21 cellular contexts compared by ENCODE assay signal in the genomic region with DNA sequence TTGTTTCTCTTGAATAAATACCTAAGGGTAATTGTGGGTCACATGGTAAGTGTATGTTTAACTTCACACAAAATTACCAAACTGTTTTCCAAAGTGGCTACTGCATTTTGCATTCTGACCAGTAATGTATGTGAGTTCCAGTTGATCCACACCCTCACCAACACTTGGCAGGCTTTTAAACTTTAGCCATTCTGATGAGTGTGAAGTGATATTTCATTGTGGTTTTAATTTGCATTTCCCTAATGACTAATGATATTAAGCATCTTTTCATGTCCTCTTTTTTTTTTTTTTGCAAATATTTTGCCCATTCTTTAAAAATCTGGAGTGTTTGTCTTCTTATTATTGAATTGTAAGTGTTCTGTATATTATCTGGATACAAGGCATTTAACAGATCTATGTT. TPM values are rescaled to one million over a fixed set of nuclear protein-coding genes. Genes with fewer than 3 reads are reported as not detected.
DNase-seq lines count a peak whose midpoint lies in the region; ATAC-seq and TF ChIP-seq lines count a peak whose summit lies in the region.
"Had no signal": no experiment of that assay in that cellular context is flagged by ENCODE, and none has a peak within 500 bp of the region (broad histone marks: within the 10 kb centered on the region; RNA-seq: fewer than 3 reads in every experiment).

No MANE protein-coding gene starts in this region.

- ATAC-seq in memory B cell (ENCODE audit: low read depth) = peak; percentile 50

- no peak for TF ChIP-seq CTCF in esophagus muscularis mucosa (IDR thresholded peaks at IDR 0.05)

- H3K9me3 Mint-ChIP-seq in activated CD4-positive, alpha-beta T cell treated with anti-CD3 and anti-CD28 coated beads, Interleukin-2, amount 10 ng/mL, durations not matched to agents 24 days and 14 days = no peaks in the 10 kb centered on the region
- peaks cover 3% of the 10 kb centered on the region for H3K9me3 Mint-ChIP-seq in memory B cell
- H3K9me3 Mint-ChIP-seq: CD4-positive, alpha-beta T cell; HFFc6 had no signal

- peak overlapping the region; percentile 32 for H3K4me2 ChIP-seq in Karpas-422 (ENCODE audit: low read depth, low read length, poor library complexity, severe bottlenecking)
- H3K4me2 ChIP-seq: BLaER1 treated with 17β-estradiol and CSF1 and Interleukin-3, amounts not matched to agents 10 nM and 100 nM had no signal

- H3K27me3 ChIP-seq in Karpas-422 (ENCODE audit: low read length) (no peaks in the 10 kb centered on the region), esophagus muscularis mucosa (no peaks in the 10 kb centered on the region)
- H3K27me3 ChIP-seq: BE2C; BLaER1 treated with 17β-estradiol and CSF1 and Interleukin-3, amounts not matched to agents 10 nM and 100 nM had no signal

- no peak for TF ChIP-seq POLR2A in esophagus muscularis mucosa (IDR thresholded peaks at IDR 0.05; ENCODE audit: low read depth)

- intact Hi-C loops in activated CD4-positive, alpha-beta T cell treated with anti-CD3 and anti-CD28 coated beads, Interleukin-2, amount 10 ng/mL, durations not matched to agents 24 days and 14 days (cut with micrococcal nuclease) = no loop called here
- intact Hi-C loops in esophagus muscularis mucosa (cut with DNase I) = no loop called here

- H3K27me3 Mint-ChIP-seq in activated CD4-positive, alpha-beta T cell treated with anti-CD3 and anti-CD28 coated beads, Interleukin-2, amount 10 ng/mL, durations not matched to agents 24 days and 14 days = no peaks in the 10 kb centered on the region
- no peaks in the 10 kb centered on the region for H3K27me3 Mint-ChIP-seq in memory B cell
- H3K27me3 Mint-ChIP-seq: CD4-positive, alpha-beta T cell had no signal

- H3K4me1 Mint-ChIP-seq in activated CD4-positive, alpha-beta T cell treated with anti-CD3 and anti-CD28 coated beads, Interleukin-2, amount 10 ng/mL, durations not matched to agents 24 days and 14 days = peaks cover 9% of the 10 kb centered on the region
- peaks cover 13% of the 10 kb centered on the region for H3K4me1 Mint-ChIP-seq in memory B cell
- H3K4me1 Mint-ChIP-seq: CD14-positive monocyte; CD8-positive, alpha-beta memory T cell had no signal

- no peaks in the 10 kb centered on the region for H3K79me2 ChIP-seq in Karpas-422 (ENCODE audit: low read length)

- TF ChIP-seq EP300 in esophagus muscularis mucosa (IDR thresholded peaks at IDR 0.05) = no peak

- H3K9me3 ChIP-seq in Karpas-422 (ENCODE audit: low read length) (peaks cover 5% of the 10 kb centered on the region), esophagus muscularis mucosa (peaks cover 0 to 9% (median 6%) of the 10 kb centered on the region in 4 donors)
- H3K9me3 ChIP-seq: BE2C, HAP-1 had no signal

- H3K9ac ChIP-seq in Karpas-422 (ENCODE audit: low read length) = no peak overlapping the region
- H3K9ac ChIP-seq: BLaER1 treated with 17β-estradiol and CSF1 and Interleukin-3, amounts not matched to agents 10 nM and 100 nM had no signal

- no peak overlapping the region for H3K27ac Mint-ChIP-seq in activated CD4-positive, alpha-beta T cell treated with anti-CD3 and anti-CD28 coated beads, Interleukin-2, amount 10 ng/mL, durations not matched to agents 24 days and 14 days
- H3K27ac Mint-ChIP-seq in memory B cell = no peak overlapping the region
- H3K27ac Mint-ChIP-seq: CD14-positive monocyte; CD4-positive, alpha-beta T cell; CD8-positive, alpha-beta memory T cell; HFFc6 had no signal

- no peaks in the 10 kb centered on the region for H4K20me1 ChIP-seq in Karpas-422 (ENCODE audit: insufficient read depth, low read depth, low read length)
- H4K20me1 ChIP-seq: BLaER1 treated with 17β-estradiol and CSF1 and Interleukin-3, amounts not matched to agents 10 nM and 100 nM had no signal

- no peaks in the 10 kb centered on the region for H3K36me3 Mint-ChIP-seq in activated CD4-positive, alpha-beta T cell treated with anti-CD3 and anti-CD28 coated beads, Interleukin-2, amount 10 ng/mL, durations not matched to agents 24 days and 14 days (ENCODE audit: low read depth)
- H3K36me3 Mint-ChIP-seq in memory B cell = no peaks in the 10 kb centered on the region
- H3K36me3 Mint-ChIP-seq: CD14-positive monocyte; CD8-positive, alpha-beta memory T cell had no signal

- H3K27ac ChIP-seq in Karpas-422 (ENCODE audit: low read length) = no peak overlapping the region
- H3K27ac ChIP-seq in esophagus muscularis mucosa (replicated peaks in 1 of 4) = no peak overlapping the region
- H3K27ac ChIP-seq: 22Rv1; BLaER1 treated with 17β-estradiol and CSF1 and Interleukin-3, amounts not matched to agents 10 nM and 100 nM had no signal

- H3K4me3 Mint-ChIP-seq in activated CD4-positive, alpha-beta T cell treated with anti-CD3 and anti-CD28 coated beads, Interleukin-2, amount 10 ng/mL, durations not matched to agents 24 days and 14 days = no peak overlapping the region
- H3K4me3 Mint-ChIP-seq in memory B cell = no peak overlapping the region
- H3K4me3 Mint-ChIP-seq: CD14-positive monocyte; CD4-positive, alpha-beta T cell; CD8-positive, alpha-beta memory T cell; HFFc6 had no signal

- H3K36me3 ChIP-seq in Karpas-422 (ENCODE audit: insufficient read depth, low read length) (no peaks in the 10 kb centered on the region), esophagus muscularis mucosa (no peaks in the 10 kb centered on the region)
- H3K36me3 ChIP-seq: BE2C; BLaER1 treated with 17β-estradiol and CSF1 and Interleukin-3, amounts not matched to agents 10 nM and 100 nM; HAP-1 had no signal

- no peak overlapping the region for H2AFZ ChIP-seq in Karpas-422 (ENCODE audit: low read length)

- peak; percentile 8 for DNase-seq in activated CD4-positive, alpha-beta T cell treated with anti-CD3 and anti-CD28 coated beads, Interleukin-2, amount 10 ng/mL, durations not matched to agents 24 days and 14 days
- no peak for DNase-seq in activated CD4-positive, alpha-beta T cell treated with anti-CD3 and anti-CD28 coated beads, Interleukin-2, amount 50 U/mL, for 48 hours
- DNase-seq in Karpas-422 = peak; percentile 62
- no peak for DNase-seq in memory B cell (ENCODE audit: low spot score in 2 of 2)
- DNase-seq in esophagus muscularis mucosa (ENCODE audit: extremely low spot score) = no peak
- DNase-seq in activated CD8-positive, alpha-beta memory T cell treated with anti-CD3 and anti-CD28 coated beads, Interleukin-2, amount 50 U/mL, for 4 hours = no peak
- no peak for DNase-seq in dermis blood vessel endothelial cell
- DNase-seq: AML-193; BE2C; CD4-positive, alpha-beta T cell; CD8-positive, alpha-beta memory T cell; DMS53; DMS79 treated with DMSO at 0.1 percent for 48 hours; GF-D8; GOT3; HFFc6 had no signal

- H3K4me1 ChIP-seq in Karpas-422 (ENCODE audit: low read length) (peaks cover 20% of the 10 kb centered on the region), esophagus muscularis mucosa (no peaks in the 10 kb centered on the region)
- H3K4me1 ChIP-seq: BE2C; BLaER1 treated with 17β-estradiol and CSF1 and Interleukin-3, amounts not matched to agents 10 nM and 100 nM; HAP-1 had no signal

- H3K9me2 ChIP-seq in Karpas-422 (replicated peaks; ENCODE audit: insufficient read depth, low read length) = no peaks in the 10 kb centered on the region

- H3K4me3 ChIP-seq in Karpas-422 (ENCODE audit: low read length) (0 out of 2 replicates have a peak overlapping the region, but pooled peaks have one; percentile 4), esophagus muscularis mucosa (no peak overlapping the region)
- H3K4me3 ChIP-seq: BLaER1 treated with 17β-estradiol and CSF1 and Interleukin-3, amounts not matched to agents 10 nM and 100 nM; HAP-1 had no signal

RNA-seq across cellular contexts. Expression of a gene that starts 53.5 kb away (rescaled TPM):
- 16.1 and 18.3 TPM in 2 replicates for total RNA-seq in activated CD4-positive, alpha-beta T cell treated with anti-CD3 and anti-CD28 coated beads, Interleukin-2, amount 10 ng/mL, durations not matched to agents 24 days and 14 days
- total RNA-seq in Karpas-422 (2014; rRNA removed; shearing (Covaris generic); ENCODE audit: low replicate concordance) = 6.0 and 11.8 TPM in 2 replicates
- total RNA-seq in esophagus muscularis mucosa (10 to 100 TPM; 26.2 to 39.7 (median 35.8) TPM), dermis blood vessel endothelial cell (37.8 and 38.3 TPM in 2 replicates)
- total RNA-seq: G401 had no signal

Comparison
In these comparisons a context has a peak if more than half of its experiments do, and no peak if none do; other contexts are left out.
1. DNase-seq: peak in activated CD4-positive, alpha-beta T cell treated with anti-CD3 and anti-CD28 coated beads, Interleukin-2, amount 10 ng/mL, durations not matched to agents 24 days and 14 days (single experiment) and Karpas-422 (single experiment); none in activated CD4-positive, alpha-beta T cell treated with anti-CD3 and anti-CD28 coated beads, Interleukin-2, amount 50 U/mL, for 48 hours (0 of 2), memory B cell (0 of 2), esophagus muscularis mucosa (single experiment), activated CD8-positive, alpha-beta memory T cell treated with anti-CD3 and anti-CD28 coated beads, Interleukin-2, amount 50 U/mL, for 4 hours (single experiment) and dermis blood vessel endothelial cell (single experiment).